Comparison of ENCODE assay signal across 8 cellular contexts in the genomic region with DNA sequence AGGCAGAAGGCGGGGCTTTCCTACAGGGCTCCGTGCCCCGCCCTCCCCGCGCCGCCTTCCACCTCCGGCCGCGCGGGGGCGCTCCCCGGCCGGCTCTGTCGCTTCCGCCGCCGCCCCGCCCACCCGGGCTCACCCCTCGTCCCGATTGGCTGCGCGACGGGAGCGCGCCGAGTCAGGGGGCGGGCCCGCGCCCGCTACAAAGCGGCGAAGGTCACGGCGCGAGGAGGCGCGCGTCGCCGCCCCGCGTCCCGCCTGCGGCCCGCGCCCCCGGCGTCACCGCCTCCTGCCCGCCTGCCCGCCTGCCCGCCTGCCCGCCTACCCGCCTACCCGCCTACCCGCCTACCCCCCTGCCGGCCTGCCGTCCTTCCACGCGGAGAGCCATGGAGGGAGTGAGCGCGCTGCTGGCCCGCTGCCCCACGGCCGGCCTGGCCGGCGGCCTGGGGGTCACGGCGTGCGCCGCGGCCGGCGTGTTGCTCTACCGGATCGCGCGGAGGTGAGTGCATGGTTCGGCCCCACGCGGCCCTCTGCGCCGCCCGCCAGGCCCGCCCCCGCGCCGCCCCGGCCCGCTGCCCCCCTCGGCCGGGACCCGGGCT. TPM values are rescaled to one million over a fixed set of nuclear protein-coding genes. Genes with fewer than 3 reads are reported as not detected.
A peak's percentile ranks its signal among the peaks of the same experiment; 100 is the strongest.
DNase-seq lines count a peak whose midpoint lies in the region; ATAC-seq and TF ChIP-seq lines count a peak whose summit lies in the region.

A gene with protein sequence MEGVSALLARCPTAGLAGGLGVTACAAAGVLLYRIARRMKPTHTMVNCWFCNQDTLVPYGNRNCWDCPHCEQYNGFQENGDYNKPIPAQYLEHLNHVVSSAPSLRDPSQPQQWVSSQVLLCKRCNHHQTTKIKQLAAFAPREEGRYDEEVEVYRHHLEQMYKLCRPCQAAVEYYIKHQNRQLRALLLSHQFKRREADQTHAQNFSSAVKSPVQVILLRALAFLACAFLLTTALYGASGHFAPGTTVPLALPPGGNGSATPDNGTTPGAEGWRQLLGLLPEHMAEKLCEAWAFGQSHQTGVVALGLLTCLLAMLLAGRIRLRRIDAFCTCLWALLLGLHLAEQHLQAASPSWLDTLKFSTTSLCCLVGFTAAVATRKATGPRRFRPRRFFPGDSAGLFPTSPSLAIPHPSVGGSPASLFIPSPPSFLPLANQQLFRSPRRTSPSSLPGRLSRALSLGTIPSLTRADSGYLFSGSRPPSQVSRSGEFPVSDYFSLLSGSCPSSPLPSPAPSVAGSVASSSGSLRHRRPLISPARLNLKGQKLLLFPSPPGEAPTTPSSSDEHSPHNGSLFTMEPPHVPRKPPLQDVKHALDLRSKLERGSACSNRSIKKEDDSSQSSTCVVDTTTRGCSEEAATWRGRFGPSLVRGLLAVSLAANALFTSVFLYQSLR (plus strand): TSS at position 361 of the 593 bp plus-strand sequence. CDS start 20 bp downstream, at position 381.

- H4K20me1 ChIP-seq in OCI-LY1 (ENCODE audit: insufficient read depth, low read length): no peaks in the 10 kb centered on the region

- H3K27me3 ChIP-seq in OCI-LY1 (ENCODE audit: insufficient read depth, low read length) (no peaks in the 10 kb centered on the region), mucosa of rectum (ENCODE audit: control insufficient read depth in 2 of 2, insufficient read depth in 2 of 2, low read length in 2 of 2) (no peaks in the 10 kb centered on the region)

- peak; percentile 70 for ATAC-seq in GM21360 (IDR thresholded peaks at IDR 0.05; ENCODE audit: unreplicated experiment)

- no peak within 1 kb of the TSS for H2AFZ ChIP-seq in OCI-LY1 (ENCODE audit: low read length)

- H3K4me3 ChIP-seq in OCI-LY1 (ENCODE audit: low read depth, low read length, poor library complexity, severe bottlenecking) (peak within 1 kb of the TSS; percentile 89), mucosa of rectum (ENCODE audit: low read length in 2 of 2) (peak within 1 kb of the TSS; percentile 70 to 75)

- H3K9me3 ChIP-seq in OCI-LY1 (ENCODE audit: low read length) (no peaks in the 10 kb centered on the region), mucosa of rectum (ENCODE audit: control insufficient read depth in 2 of 2, low read length in 2 of 2) (no peaks in the 10 kb centered on the region)

- H3K4me1 ChIP-seq in OCI-LY1 (ENCODE audit: insufficient read depth, low read length, severe bottlenecking) (peaks cover 45% of the 10 kb centered on the region), mucosa of rectum (ENCODE audit: control insufficient read depth in 2 of 2, insufficient read depth in 2 of 2, low read length in 2 of 2) (peaks cover 11 to 18% of the 10 kb centered on the region in 2 donors)

- H3K4me2 ChIP-seq in OCI-LY1 (ENCODE audit: low read length): peak within 1 kb of the TSS; percentile 94

- H3K27ac ChIP-seq in OCI-LY1 (ENCODE audit: low read depth, low read length, poor library complexity, severe bottlenecking): peak within 1 kb of the TSS; percentile 55
- H3K27ac ChIP-seq in epithelial cell of prostate: no peak within 1 kb of the TSS
- peak within 1 kb of the TSS; percentile 1 to 54 for H3K27ac ChIP-seq in mucosa of rectum (ENCODE audit: low read depth in 2 of 2, low read length in 2 of 2)

- H3F3A ChIP-seq in OCI-LY1 (ENCODE audit: insufficient read depth, low read length): no peaks in the 10 kb centered on the region; the same call in none of the 2 replicates

- peak; percentile 94 for DNase-seq in COR-L47 (lab: John Stamatoyannopoulos, UW)
- DNase-seq in HT1080 (ENCODE audit: low read depth): peak; percentile 79
- DNase-seq in activated T-cell treated with anti-CD3 and anti-CD28 coated beads for 1 hour (ENCODE audit: low read depth): peak; percentile 94
- peak; percentile 22 for DNase-seq in epithelial cell of prostate (ENCODE audit: low read depth, low spot score)
- peak; percentile 81 to 85 for DNase-seq in stimulated activated CD8-positive, alpha-beta memory T cell treated with anti-CD3 and anti-CD28 coated beads, Interleukin-4, amount 100 ng/mL, for 4 hours (ENCODE audit: low read depth in 2 of 2, low spot score in 1 of 2)

- peaks cover 34% of the 10 kb centered on the region for H3K79me2 ChIP-seq in OCI-LY1 (ENCODE audit: insufficient read depth, low read length)

- no peaks in the 10 kb centered on the region for H3K9me2 ChIP-seq in OCI-LY1 (ENCODE audit: low read depth, low read length)

- H3K9ac ChIP-seq in OCI-LY1 (ENCODE audit: low read length): peak within 1 kb of the TSS; percentile 85
- peak within 1 kb of the TSS; percentile 26 to 67 for H3K9ac ChIP-seq in mucosa of rectum (ENCODE audit: low read depth in 1 of 2, low read length in 2 of 2)

- peak; percentile 59 for TF ChIP-seq CTCF in OCI-LY1 (IDR thresholded peaks at IDR 0.05; ENCODE audit: low read length)

- peaks cover 21% of the 10 kb centered on the region for H3K36me3 ChIP-seq in OCI-LY1 (ENCODE audit: insufficient read depth, low read length)
- no peaks in the 10 kb centered on the region for H3K36me3 ChIP-seq in mucosa of rectum (ENCODE audit: control insufficient read depth in 2 of 2, insufficient read depth in 2 of 2, low read length in 2 of 2)

RNA-seq across cellular contexts. Expression of the gene that starts here (rescaled TPM):
- total RNA-seq in HT1080 (2014; rRNA removed; shearing (Covaris generic)): 17.9 and 22.3 TPM in 2 replicates
- polyA plus RNA-seq in HT1080 (2015; cell fraction: cytosol; rRNA removed): 18.3 and 21.8 TPM in 2 replicates
- polyA plus RNA-seq in HT1080 (2015; cell fraction: nucleus; rRNA removed): 23.5 and 25.4 TPM in 2 replicates

Comparison
In these comparisons a context has a peak if more than half of its experiments do, and no peak if none do; other contexts are left out.
1. DNase-seq: peak in every context shown above with its lines; median percentile 94 in COR-L47; 94 in activated T-cell treated with anti-CD3 and anti-CD28 coated beads for 1 hour; 83 in stimulated activated CD8-positive, alpha-beta memory T cell treated with anti-CD3 and anti-CD28 coated beads, Interleukin-4, amount 100 ng/mL, for 4 hours; 79 in HT1080; 22 in epithelial cell of prostate.